Comparison of ENCODE assay signal across 8 cellular contexts in the genomic region with DNA sequence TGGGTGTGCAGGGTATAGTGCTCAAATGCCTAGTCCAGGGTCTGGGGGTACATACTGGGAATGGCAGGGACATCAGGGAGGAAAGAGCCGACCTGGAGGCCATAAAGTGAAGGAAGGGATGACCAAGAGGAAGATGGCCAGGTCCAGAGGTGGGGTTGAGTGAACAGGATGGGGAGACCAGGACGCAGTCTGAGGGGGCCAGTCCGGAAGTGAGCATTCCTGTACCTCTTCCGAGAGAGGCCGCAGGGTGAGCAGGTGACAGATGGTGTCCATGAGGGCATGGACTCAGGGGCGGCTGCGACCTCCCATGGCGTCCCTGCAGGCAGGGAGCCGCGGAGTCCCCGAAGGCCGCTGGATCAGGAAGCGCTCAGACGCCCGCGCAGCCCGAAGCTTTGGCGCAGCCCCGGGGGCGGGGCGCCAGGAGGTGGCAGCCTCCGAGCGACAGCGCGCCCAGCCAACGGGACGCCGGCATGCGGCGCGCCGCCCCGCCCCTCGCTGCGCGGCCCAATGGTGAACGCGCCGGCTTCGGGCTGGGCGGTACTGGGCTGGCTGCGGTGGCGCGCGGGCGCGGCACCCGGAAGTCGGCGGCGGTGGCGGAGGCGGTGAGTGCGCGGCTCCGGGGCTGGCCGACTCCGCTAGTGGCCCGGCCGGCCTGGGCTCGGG. TPM values are rescaled to one million over a fixed set of nuclear protein-coding genes. Genes with fewer than 3 reads are reported as not detected.
DNase-seq lines count a peak whose midpoint lies in the region; ATAC-seq and TF ChIP-seq lines count a peak whose summit lies in the region.

A gene with protein sequence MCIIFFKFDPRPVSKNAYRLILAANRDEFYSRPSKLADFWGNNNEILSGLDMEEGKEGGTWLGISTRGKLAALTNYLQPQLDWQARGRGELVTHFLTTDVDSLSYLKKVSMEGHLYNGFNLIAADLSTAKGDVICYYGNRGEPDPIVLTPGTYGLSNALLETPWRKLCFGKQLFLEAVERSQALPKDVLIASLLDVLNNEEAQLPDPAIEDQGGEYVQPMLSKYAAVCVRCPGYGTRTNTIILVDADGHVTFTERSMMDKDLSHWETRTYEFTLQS (plus strand): TSS at position 578 of the 663 bp plus-strand sequence. CDS start 15,689 bp downstream, outside the sequence.

- TF ChIP-seq CTCF in GM06990 (IDR thresholded peaks at IDR 0.05; ENCODE audit: insufficient read depth, low read length, poor library complexity, severe bottlenecking) (no peak), SU-DHL-6 (IDR thresholded peaks at IDR 0.05; ENCODE audit: insufficient read depth, low read length, poor library complexity, severe bottlenecking) (no peak), tibial artery (IDR thresholded peaks at IDR 0.05) (peak in 1 of 2 experiments; percentile 25)

- H3K4me1 Mint-ChIP-seq in activated naive CD8-positive, alpha-beta T cell treated with anti-CD3 and anti-CD28 coated beads, Interleukin-2, amount 10 ng/mL, durations not matched to agents 7 days and 5 days = peaks cover 18% of the 10 kb centered on the region

- H4K8ac ChIP-seq in trophoblast cell (ENCODE audit: low read depth, low read length) = peak within 1 kb of the TSS; percentile 96

- H4K20me1 ChIP-seq in SU-DHL-6 (ENCODE audit: low read depth, low read length) = no peaks in the 10 kb centered on the region

- peak within 1 kb of the TSS; percentile 92 for H3K4me3 Mint-ChIP-seq in activated naive CD8-positive, alpha-beta T cell treated with anti-CD3 and anti-CD28 coated beads, Interleukin-2, amount 10 ng/mL, durations not matched to agents 7 days and 5 days

- peaks cover 22% of the 10 kb centered on the region for H3K27me3 Mint-ChIP-seq in activated naive CD8-positive, alpha-beta T cell treated with anti-CD3 and anti-CD28 coated beads, Interleukin-2, amount 10 ng/mL, durations not matched to agents 7 days and 5 days

- H3K14ac ChIP-seq in trophoblast cell (ENCODE audit: low read length) = peak within 1 kb of the TSS; percentile 88

- H3K4me2 ChIP-seq in SU-DHL-6 (ENCODE audit: low read depth, low read length, poor library complexity, severe bottlenecking) (peak within 1 kb of the TSS; percentile 74), trophoblast cell (ENCODE audit: low read length) (peak within 1 kb of the TSS; percentile 87)

- H2BK5ac ChIP-seq in trophoblast cell (ENCODE audit: low read depth, low read length, poor library complexity) = peak within 1 kb of the TSS; percentile 22

- H3K79me1 ChIP-seq in trophoblast cell (ENCODE audit: low read length) = peaks cover 9% of the 10 kb centered on the region

- H3K27ac ChIP-seq in SU-DHL-6 (ENCODE audit: low read depth, low read length) (no peak within 1 kb of the TSS), trophoblast cell (ENCODE audit: low read depth, low read length) (no peak within 1 kb of the TSS), tibial artery (peak within 1 kb of the TSS; percentile 88)

- H3K27ac Mint-ChIP-seq in activated naive CD8-positive, alpha-beta T cell treated with anti-CD3 and anti-CD28 coated beads, Interleukin-2, amount 10 ng/mL, durations not matched to agents 7 days and 5 days = peak within 1 kb of the TSS; percentile 95

- H2BK12ac ChIP-seq in trophoblast cell (ENCODE audit: low read length) = no peak within 1 kb of the TSS

- H3K4me1 ChIP-seq in trophoblast cell (ENCODE audit: control insufficient read depth in 1 of 2, insufficient read depth in 2 of 2, low read length in 2 of 2) (peaks cover 15% of the 10 kb centered on the region in 2 experiments), tibial artery (peaks cover 7 to 54% (median 31%) of the 10 kb centered on the region in 4 donors)

- H3K36me3 Mint-ChIP-seq in activated naive CD8-positive, alpha-beta T cell treated with anti-CD3 and anti-CD28 coated beads, Interleukin-2, amount 10 ng/mL, durations not matched to agents 7 days and 5 days = peaks cover 1% of the 10 kb centered on the region

- peak within 1 kb of the TSS; percentile 72 for H2AK5ac ChIP-seq in trophoblast cell (ENCODE audit: low read length)

- no peaks in the 10 kb centered on the region for H3F3A ChIP-seq in SU-DHL-6 (ENCODE audit: insufficient read depth)

- ATAC-seq in HG02623 (IDR thresholded peaks at IDR 0.05; ENCODE audit: unreplicated experiment) (peak; percentile 77), Right ventricle myocardium superior (ENCODE audit: poor library complexity) (peak; percentile 87)
- ATAC-seq in activated naive CD8-positive, alpha-beta T cell treated with anti-CD3 and anti-CD28 coated beads, Interleukin-2, amount 10 ng/mL, durations not matched to agents 7 days and 5 days (ENCODE audit: low read depth) = peak; percentile 90

- H3K9me3 Mint-ChIP-seq in activated naive CD8-positive, alpha-beta T cell treated with anti-CD3 and anti-CD28 coated beads, Interleukin-2, amount 10 ng/mL, durations not matched to agents 7 days and 5 days = no peaks in the 10 kb centered on the region

- DNase-seq in GM06990 (ENCODE audit: extremely low read depth, insufficient read length) (peak; percentile 96), NCI-H1105 (lab: John Stamatoyannopoulos, UW) (peak; percentile 80), Right ventricle myocardium superior (peak; percentile 97), trophoblast cell (peak; percentile 91 to 97), tibial artery (peak; percentile 88 to 96)
- DNase-seq in activated naive CD8-positive, alpha-beta T cell treated with anti-CD3 and anti-CD28 coated beads, Interleukin-2, amount 10 ng/mL, durations not matched to agents 7 days and 5 days = peak; percentile 99

- WGBS in trophoblast cell (ENCODE audit: extremely low coverage, insufficient coverage, insufficient read length) = no CpG with 5 or more reads among the region's 61 CpGs

- no peaks in the 10 kb centered on the region for H3K9me2 ChIP-seq in SU-DHL-6 (replicated peaks; ENCODE audit: insufficient read depth, low read length)

- peak within 1 kb of the TSS; percentile 52 for H2BK120ac ChIP-seq in trophoblast cell (ENCODE audit: insufficient read depth, low read length, poor library complexity)

- H4K91ac ChIP-seq in trophoblast cell (ENCODE audit: low read depth, low read length) = peak within 1 kb of the TSS; percentile 80

- POLR2A ChIA-PET in activated naive CD8-positive, alpha-beta T cell treated with anti-CD3 and anti-CD28 coated beads, Interleukin-2, amount 10 ng/mL, durations not matched to agents 7 days and 5 days (lab: Charles Lee) = interaction anchor here (0.5 to 2.4 kb wide), 13 partner anchors 9 to 109 kb away, joined by 3 to 10 read pairs (median 4); partner anchors contain the start of genes RANBP1 and TRMT2A

- H3K27me3 ChIP-seq in GM06990 (replicated peaks; ENCODE audit: control insufficient read depth, insufficient read depth, low read length) = no peaks in the 10 kb centered on the region
- no peaks in the 10 kb centered on the region for H3K27me3 ChIP-seq in SU-DHL-6 (ENCODE audit: low read length)
- peaks cover 15% of the 10 kb centered on the region for H3K27me3 ChIP-seq in trophoblast cell (ENCODE audit: insufficient read depth, low read length)
- H3K27me3 ChIP-seq in tibial artery = no peaks in the 10 kb centered on the region

- H3K4ac ChIP-seq in trophoblast cell (ENCODE audit: low read depth, low read length) = peak within 1 kb of the TSS; percentile 78

- H3K23ac ChIP-seq in trophoblast cell (ENCODE audit: low read length) = no peak within 1 kb of the TSS

- H3K36me3 ChIP-seq in GM06990 (ENCODE audit: control insufficient read depth, insufficient read depth, low read length) = peaks cover 2% of the 10 kb centered on the region
- no peaks in the 10 kb centered on the region for H3K36me3 ChIP-seq in SU-DHL-6 (ENCODE audit: low read length)
- peaks cover 0 to 2% of the 10 kb centered on the region in 2 experiments for H3K36me3 ChIP-seq in trophoblast cell (ENCODE audit: control insufficient read depth in 1 of 2, insufficient read depth in 2 of 2, low read length in 2 of 2)
- H3K36me3 ChIP-seq in tibial artery = peaks cover 0 to 12% (median 10%) of the 10 kb centered on the region in 3 donors

- H3K18ac ChIP-seq in trophoblast cell (ENCODE audit: low read length) = peak within 1 kb of the TSS; percentile 81

- H2AFZ ChIP-seq in SU-DHL-6 (ENCODE audit: low read depth, low read length, severe bottlenecking) = peak within 1 kb of the TSS; percentile 64
- peak within 1 kb of the TSS; percentile 74 for H2AFZ ChIP-seq in trophoblast cell (ENCODE audit: insufficient read depth, low read length, poor library complexity)

- H3K9ac ChIP-seq in SU-DHL-6 (ENCODE audit: low read length) = peak within 1 kb of the TSS; percentile 85
- peak within 1 kb of the TSS; percentile 82 for H3K9ac ChIP-seq in trophoblast cell (ENCODE audit: low read length)

- H3K79me2 ChIP-seq in SU-DHL-6 (ENCODE audit: insufficient read depth, low read length) = peaks cover 9% of the 10 kb centered on the region; the same call in 1 of the 2 replicates
- H3K79me2 ChIP-seq in trophoblast cell (ENCODE audit: control insufficient read depth, insufficient read depth, low read length, poor library complexity) = peaks cover 6% of the 10 kb centered on the region

- peak within 1 kb of the TSS; percentile 94 for H4K12ac ChIP-seq in trophoblast cell (ENCODE audit: low read depth, low read length)

- H3K9me3 ChIP-seq in SU-DHL-6 (ENCODE audit: insufficient read depth, low read length) = no peaks in the 10 kb centered on the region
- H3K9me3 ChIP-seq in trophoblast cell (ENCODE audit: insufficient read depth, low read depth, low read length) = peaks cover 3% of the 10 kb centered on the region
- H3K9me3 ChIP-seq in tibial artery = no peaks in the 10 kb centered on the region

- intact Hi-C loops in Right ventricle myocardium superior (cut with DNase I) (no loop called here), tibial artery (cut with DNase I; ENCODE audit: low total_unique reads) (no loop called here)

- H3K4me3 ChIP-seq in GM06990 (replicated peaks; ENCODE audit: low read depth, low read length) (peak within 1 kb of the TSS; percentile 81), SU-DHL-6 (ENCODE audit: insufficient read depth, low read length, poor library complexity, severe bottlenecking) (peak within 1 kb of the TSS; percentile 85), trophoblast cell (ENCODE audit: low read depth, low read length) (peak within 1 kb of the TSS; percentile 94), tibial artery (peak within 1 kb of the TSS; percentile 74 to 82)

RNA-seq across cellular contexts. Expression of the gene that starts here (rescaled TPM):
- 10 to 100 TPM; 40.7 to 41.2 TPM for total RNA-seq in activated naive CD8-positive, alpha-beta T cell treated with anti-CD3 and anti-CD28 coated beads, Interleukin-2, amount 10 ng/mL, durations not matched to agents 7 days and 5 days
- 62.3 TPM for total RNA-seq in Right ventricle myocardium superior
- 13.5 and 14.9 TPM in 2 replicates for polyA plus RNA-seq in trophoblast cell (2013)

Comparison
In these comparisons a context has a peak if more than half of its experiments do, and no peak if none do; other contexts are left out.
1. H3K27ac ChIP-seq: peak in tibial artery (2 of 2); none in SU-DHL-6 (single experiment) and trophoblast cell (single experiment).
2. Peak in every context shown above with its lines, with median percentiles within 50 percentile points of each other: DNase-seq, H3K4me3 ChIP-seq and ATAC-seq.